Comparison of ENCODE assay signal across 11 cellular contexts in genomic region chr16:56939801-56940200, GRCh38. TPM values are rescaled to one million over a fixed set of nuclear protein-coding genes. Genes with fewer than 3 reads are reported as not detected.
A peak's percentile ranks its signal among the peaks of the same experiment; 100 is the strongest.
DNase-seq lines count a peak whose midpoint lies in the region; ATAC-seq and TF ChIP-seq lines count a peak whose summit lies in the region.
"Had no signal": no experiment of that assay in that cellular context is flagged by ENCODE, and none has a peak within 500 bp of the region (broad histone marks: within the 10 kb centered on the region; RNA-seq: fewer than 3 reads in every experiment).

No MANE protein-coding gene starts in this region.

- H4K20me1 ChIP-seq in OCI-LY3 (ENCODE audit: insufficient read depth, low read length) = peaks cover 74% of the 10 kb centered on the region

- no peaks in the 10 kb centered on the region for H3K9me3 ChIP-seq in CD8-positive, alpha-beta T cell (ENCODE audit: low read length)
- H3K9me3 ChIP-seq in OCI-LY3 (ENCODE audit: insufficient read depth, low read length) = no peaks in the 10 kb centered on the region

- intact Hi-C loops in CD8-positive, alpha-beta T cell (cut with DNase I, micrococcal nuclease) = loop anchor here (10.0 kb wide), 4 partner anchors 365 to 505 kb away; partner anchors contain the start of genes BBS2 (in 1 of the 2), CIAPIN1 (in 1 of the 2), COQ9 (in 1 of the 2) and NUDT21 (in 1 of the 2)

- CTCF ChIA-PET in CD8-positive, alpha-beta T cell (lab: Charles Lee) = interaction anchor here (0.6 to 1.0 kb wide), 2 partner anchors 73 to 196 kb away, joined by 3 read pairs; no protein-coding TSS in a partner anchor
- CTCF ChIA-PET in RWPE1 (lab: Yijun Ruan, JAX) = no interaction called here

- H3K4me2 ChIP-seq in OCI-LY3 (ENCODE audit: low read length) = peak overlapping the region; percentile 57

- POLR2A ChIA-PET in CD8-positive, alpha-beta T cell (lab: Charles Lee) = no interaction called here
- POLR2A ChIA-PET in RWPE1 (lab: Yijun Ruan, JAX; ENCODE audit: low non-redundant PET) = no interaction called here

- peaks cover 94% of the 10 kb centered on the region for H3K36me3 Mint-ChIP-seq in CD8-positive, alpha-beta T cell
- peaks cover 49% of the 10 kb centered on the region for H3K36me3 Mint-ChIP-seq in memory B cell

- peak; percentile 10 for ATAC-seq in CD8-positive, alpha-beta T cell
- ATAC-seq in memory B cell (ENCODE audit: low read depth) (no peak), GM21528 (IDR thresholded peaks at IDR 0.05; ENCODE audit: low FRiP score, unreplicated experiment) (no peak)

- H3K27me3 Mint-ChIP-seq in CD8-positive, alpha-beta T cell (ENCODE audit: low read depth) = no peaks in the 10 kb centered on the region
- no peaks in the 10 kb centered on the region for H3K27me3 Mint-ChIP-seq in memory B cell

- H3K27ac Mint-ChIP-seq in CD8-positive, alpha-beta T cell = peak overlapping the region; percentile 89
- H3K27ac Mint-ChIP-seq in memory B cell = peak overlapping the region; percentile 88

- H3K9ac ChIP-seq in OCI-LY3 (ENCODE audit: low read length) = no peak overlapping the region

- H3K4me3 ChIP-seq in CD8-positive, alpha-beta T cell (ENCODE audit: low read depth, low read length) = no peak overlapping the region
- no peak overlapping the region for H3K4me3 ChIP-seq in Jurkat, Clone E6-1 (ENCODE audit: low read length)
- H3K4me3 ChIP-seq in OCI-LY3 (ENCODE audit: low read length) = no peak overlapping the region

- no peak for DNase-seq in CD8-positive, alpha-beta T cell
- DNase-seq in Jurkat, Clone E6-1 (ENCODE audit: low read depth, low spot score) = peak; percentile 58
- no peak for DNase-seq in memory B cell (ENCODE audit: low spot score in 2 of 2)
- DNase-seq in hepatic stellate cell (ENCODE audit: low spot score) = no peak
- no peak for DNase-seq in RWPE1 (ENCODE audit: low spot score)
- no peak for DNase-seq in anterior cingulate cortex (lab: John Stamatoyannopoulos, UW)
- DNase-seq: dorsolateral prefrontal cortex; stimulated activated naive CD4-positive, alpha-beta T cell; WERI-Rb-1 had no signal

- peaks cover 62% of the 10 kb centered on the region for H3K36me3 ChIP-seq in CD8-positive, alpha-beta T cell (ENCODE audit: insufficient read depth, low read length)
- H3K36me3 ChIP-seq in OCI-LY3 (replicated peaks; ENCODE audit: low read depth, low read length) = peaks cover 85% of the 10 kb centered on the region

- H3K27me3 ChIP-seq in CD8-positive, alpha-beta T cell (ENCODE audit: insufficient read depth, low read length) = no peaks in the 10 kb centered on the region
- H3K27me3 ChIP-seq in OCI-LY3 (ENCODE audit: low read depth, low read length) = no peaks in the 10 kb centered on the region
- H3K27me3 ChIP-seq: dorsolateral prefrontal cortex had no signal

- H3K79me2 ChIP-seq in OCI-LY3 (ENCODE audit: low read length) = peaks cover 71% of the 10 kb centered on the region

- peaks cover 32% of the 10 kb centered on the region for H3K4me1 ChIP-seq in CD8-positive, alpha-beta T cell (ENCODE audit: insufficient read depth, low read length)
- H3K4me1 ChIP-seq in OCI-LY3 (ENCODE audit: low read length) = peaks cover 99% of the 10 kb centered on the region

- no peak for TF ChIP-seq CTCF in CD8-positive, alpha-beta T cell (IDR thresholded peaks at IDR 0.05)
- no peak for TF ChIP-seq CTCF in OCI-LY3 (IDR thresholded peaks at IDR 0.05; ENCODE audit: low read depth, low read length)
- no peak for TF ChIP-seq CTCF in RWPE1 (conservative IDR thresholded peaks at IDR 0.05; ENCODE audit: low read depth)

- H3K27ac ChIP-seq in CD8-positive, alpha-beta T cell (ENCODE audit: low read depth, low read length) = no peak overlapping the region
- peak overlapping the region; percentile 73; the same call in 1 of the 2 replicates for H3K27ac ChIP-seq in OCI-LY3 (ENCODE audit: low read length)
- no peak overlapping the region for H3K27ac ChIP-seq in RWPE1
- H3K27ac ChIP-seq: WERI-Rb-1 had no signal

- H2AFZ ChIP-seq in OCI-LY3 (ENCODE audit: low read depth, low read length) = no peak overlapping the region

- H3K4me1 Mint-ChIP-seq in CD8-positive, alpha-beta T cell (ENCODE audit: low read depth) = peaks cover 54% of the 10 kb centered on the region
- H3K4me1 Mint-ChIP-seq in memory B cell = peaks cover 58% of the 10 kb centered on the region

- peak overlapping the region; percentile 56 for H3K4me3 Mint-ChIP-seq in CD8-positive, alpha-beta T cell
- peak overlapping the region; percentile 8 for H3K4me3 Mint-ChIP-seq in memory B cell

- no peaks in the 10 kb centered on the region for H3K9me3 Mint-ChIP-seq in CD8-positive, alpha-beta T cell
- H3K9me3 Mint-ChIP-seq in memory B cell = no peaks in the 10 kb centered on the region

RNA-seq across cellular contexts. Expression of gene HERPUD1, which starts 7.9 kb away (rescaled TPM):
- 100 to 1,000 TPM; 191 to 201 TPM for total RNA-seq in CD8-positive, alpha-beta T cell
- polyA plus RNA-seq in Jurkat, Clone E6-1 (2012; ENCODE audit: insufficient read depth, insufficient read length) = 60.5 TPM

RNA-seq across cellular contexts. Expression of gene CETP, which starts 21.9 kb away (rescaled TPM):
- total RNA-seq in CD8-positive, alpha-beta T cell = under 1 TPM in 1 of 2 experiments, not detected in 1; 0.19 TPM
- not detected for polyA plus RNA-seq in Jurkat, Clone E6-1 (2012; ENCODE audit: insufficient read depth, insufficient read length)

RNA-seq across cellular contexts. Expression of gene NLRC5, which starts 49.6 kb away (rescaled TPM):
- total RNA-seq in CD8-positive, alpha-beta T cell = 100 to 1,000 TPM; 670 to 690 TPM
- 26.4 TPM for polyA plus RNA-seq in Jurkat, Clone E6-1 (2012; ENCODE audit: insufficient read depth, insufficient read length)
